Comparison of ENCODE assay signal across 23 cellular contexts in the genomic region with DNA sequence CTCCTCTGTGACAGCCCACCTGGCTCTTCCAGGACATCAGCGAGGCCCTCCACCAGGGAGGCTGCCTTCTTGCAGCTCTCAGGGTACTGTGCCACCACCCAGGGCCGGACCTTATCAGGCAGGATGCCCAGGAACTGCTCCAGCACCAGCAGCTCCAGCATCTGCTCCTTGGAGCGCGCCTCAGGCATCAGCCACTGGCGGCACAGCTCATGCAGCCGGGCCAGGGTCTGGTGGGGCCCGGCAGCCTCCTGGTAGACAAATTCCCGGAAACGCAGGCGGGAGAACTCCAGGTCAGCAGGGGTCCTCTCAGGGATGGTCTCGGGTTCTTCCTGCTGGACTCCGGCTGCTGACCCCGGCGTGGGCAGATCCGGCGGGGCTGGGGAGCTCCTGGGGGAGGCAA. TPM values are rescaled to one million over a fixed set of nuclear protein-coding genes. Genes with fewer than 3 reads are reported as not detected.
DNase-seq lines count a peak whose midpoint lies in the region; ATAC-seq and TF ChIP-seq lines count a peak whose summit lies in the region.
"Had no signal": no experiment of that assay in that cellular context is flagged by ENCODE, and none has a peak within 500 bp of the region (broad histone marks: within the 10 kb centered on the region; RNA-seq: fewer than 3 reads in every experiment).

No MANE protein-coding gene starts in this region.

- DNase-seq in G401 (ENCODE audit: low spot score), result peak; percentile 44
- DNase-seq in cerebellar cortex (ENCODE audit: low spot score), result peak; percentile 21
- DNase-seq in mesenteric fat pad (ENCODE audit: low spot score), result peak; percentile 65
- DNase-seq in upper lobe of right lung, result peak; percentile 41
- no peak for DNase-seq in esophagus squamous epithelium (lab: John Stamatoyannopoulos, UW)
- no peak for DNase-seq in stimulated activated CD8-positive, alpha-beta memory T cell treated with anti-CD3 and anti-CD28 coated beads, Interleukin-4, amount 100 ng/mL, for 48 hours
- DNase-seq: 8988T; ACHN; AML-193; BE2C; CD4-positive, alpha-beta T cell; CD8-positive, alpha-beta memory T cell; DMS 273 treated with DMSO at 0.1 percent for 48 hours; DMS79; EL; GF-D8; HFFc6 had no signal

- ATAC-seq in upper lobe of right lung, result no peak
- no peak for ATAC-seq in HG03135 (IDR thresholded peaks at IDR 0.05; ENCODE audit: unreplicated experiment)
- ATAC-seq: A549, GM23338 had no signal

- H3K4me3 ChIP-seq in upper lobe of right lung (no peak overlapping the region), esophagus squamous epithelium (no peak overlapping the region)
- H3K4me3 ChIP-seq: A549; BLaER1 treated with 17β-estradiol and CSF1 and Interleukin-3, amounts not matched to agents 10 nM and 100 nM; GM23338; HAP-1 had no signal

- WGBS in esophagus squamous epithelium, 2 donors, result 100% methylated on average over 1 of the region's 16 CpGs; no CpG with 5 or more reads in 1 of the 2 donors

- H3K9me3 ChIP-seq in upper lobe of right lung, result peaks cover 13% of the 10 kb centered on the region
- peaks cover 0 to 91% (median 49%) of the 10 kb centered on the region in 3 donors for H3K9me3 ChIP-seq in esophagus squamous epithelium
- H3K9me3 ChIP-seq: HAP-1 had no signal

- H3K27ac ChIP-seq in upper lobe of right lung (no peak overlapping the region), esophagus squamous epithelium (no peak overlapping the region)
- H3K27ac ChIP-seq: A549; BLaER1 treated with 17β-estradiol and CSF1 and Interleukin-3, amounts not matched to agents 10 nM and 100 nM had no signal

- no peaks in the 10 kb centered on the region for H3K4me1 ChIP-seq in upper lobe of right lung
- no peaks in the 10 kb centered on the region for H3K4me1 ChIP-seq in esophagus squamous epithelium
- H3K4me1 ChIP-seq: A549; BE2C; BLaER1 treated with 17β-estradiol and CSF1 and Interleukin-3, amounts not matched to agents 10 nM and 100 nM; HAP-1 had no signal

- no peak for TF ChIP-seq CTCF in upper lobe of right lung (IDR thresholded peaks at IDR 0.05)
- TF ChIP-seq CTCF in esophagus squamous epithelium (IDR thresholded peaks at IDR 0.05), result no peak

- TF ChIP-seq POLR2A in esophagus squamous epithelium (IDR thresholded peaks at IDR 0.05), result no peak

- H3K36me3 ChIP-seq in upper lobe of right lung (peaks cover 16% of the 10 kb centered on the region), esophagus squamous epithelium (peaks cover 10 to 66% (median 11%) of the 10 kb centered on the region in 3 donors)
- H3K36me3 ChIP-seq: BE2C, HAP-1 had no signal

- intact Hi-C loops in upper lobe of right lung (cut with DNase I) (no loop called here), esophagus squamous epithelium (cut with DNase I) (no loop called here)

- in situ Hi-C loops in G401 (cut with HindIII; ENCODE audit: low sequenced_read_pairs), result no loop called here

- H3K27me3 ChIP-seq in upper lobe of right lung (no peaks in the 10 kb centered on the region), esophagus squamous epithelium (no peaks in the 10 kb centered on the region)
- H3K27me3 ChIP-seq: BE2C; BLaER1 treated with 17β-estradiol and CSF1 and Interleukin-3, amounts not matched to agents 10 nM and 100 nM had no signal

RNA-seq across cellular contexts. Expression of gene ZSCAN18, which starts 8.2 kb away (rescaled TPM):
- total RNA-seq in G401 (2014; rRNA removed; shearing (Covaris generic)), result 39.8 and 58.3 TPM in 2 replicates
- 34.8 TPM for total RNA-seq in mesenteric fat pad
- 47.3 TPM for total RNA-seq in upper lobe of right lung
- total RNA-seq in esophagus squamous epithelium, result 10 to 100 TPM in 3 of 4 donors, 1 to 10 TPM in 1; 9.0 to 49.6 (median 21.1) TPM

RNA-seq across cellular contexts. Expression of gene ZNF135, which starts 30.8 kb away (rescaled TPM):
- 0.06 TPM in 1 of 2 replicates, not detected in the other for total RNA-seq in G401 (2014; rRNA removed; shearing (Covaris generic))
- 3.5 TPM for total RNA-seq in mesenteric fat pad
- total RNA-seq in upper lobe of right lung, result 4.1 TPM
- total RNA-seq in esophagus squamous epithelium, result 1 to 10 TPM in 3 of 4 donors, under 1 TPM in 1; 0.83 to 3.8 (median 1.3) TPM
- total RNA-seq: H4 had no signal

RNA-seq across cellular contexts. Expression of gene ZSCAN1, which starts 56.0 kb away (rescaled TPM):
- total RNA-seq in G401 (2014; rRNA removed; shearing (Covaris generic)), result not detected in 2 replicates
- total RNA-seq in mesenteric fat pad, result not detected
- total RNA-seq in upper lobe of right lung, result not detected
- total RNA-seq in esophagus squamous epithelium, result under 1 TPM in 1 of 4 donors, not detected in 3; 0.48 TPM
- total RNA-seq: CD4-positive, alpha-beta T cell; CD8-positive, alpha-beta memory T cell; H4; HFFc6 had no signal

Comparison
In these comparisons a context has a peak if more than half of its experiments do, and no peak if none do; other contexts are left out.
1. DNase-seq: peak in G401 (single experiment), cerebellar cortex (single experiment), mesenteric fat pad (single experiment) and upper lobe of right lung (single experiment); none in esophagus squamous epithelium (single experiment) and stimulated activated CD8-positive, alpha-beta memory T cell treated with anti-CD3 and anti-CD28 coated beads, Interleukin-4, amount 100 ng/mL, for 48 hours (single experiment).